ENCODE assay signal across 13 cellular contexts in the genomic region with DNA sequence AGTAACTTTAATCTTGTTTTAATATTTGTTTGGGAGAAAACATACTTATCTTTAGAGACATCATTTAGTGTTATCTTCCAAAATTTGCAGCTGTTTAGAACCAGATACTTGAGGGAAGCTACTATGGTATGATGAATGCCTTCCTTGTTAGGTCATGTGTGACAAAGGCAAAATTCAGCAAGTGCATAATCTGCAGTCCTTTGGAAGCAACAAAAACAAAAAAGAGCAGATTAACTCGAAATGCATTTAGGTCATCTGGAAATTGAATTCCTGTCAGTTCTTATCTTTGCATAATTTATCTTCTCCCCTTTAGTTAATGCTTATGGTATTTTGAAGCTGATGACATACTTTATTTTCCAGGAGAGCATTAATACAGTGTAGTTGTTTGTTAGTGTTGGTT. TPM values are rescaled to one million over a fixed set of nuclear protein-coding genes. Genes with fewer than 3 reads are reported as not detected.
DNase-seq lines count a peak whose midpoint lies in the region; TF ChIP-seq lines count a peak whose summit lies in the region.
"Had no signal": no experiment of that assay in that cellular context is flagged by ENCODE, and none has a peak within 500 bp of the region (broad histone marks: within the 10 kb centered on the region; RNA-seq: fewer than 3 reads in every experiment).

No MANE protein-coding gene starts in this region.

- H3K36me3 ChIP-seq in osteoblast (ENCODE audit: insufficient read depth, low read length) (no peaks in the 10 kb centered on the region), Peyer's patch (peaks cover 0 to 4% (median 0%) of the 10 kb centered on the region in 3 donors)
- H3K36me3 ChIP-seq: sigmoid colon had no signal

- TF ChIP-seq CTCF in epithelial cell of esophagus (IDR thresholded peaks at IDR 0.05; ENCODE audit: insufficient read depth, low read depth, low read length, missing control alignments) (no peak), osteoblast (IDR thresholded peaks at IDR 0.05; ENCODE audit: extremely low read depth, low read depth, low read length) (no peak), Peyer's patch (IDR thresholded peaks at IDR 0.05) (no peak)

- DNase-seq in NCI-H2196 (lab: John Stamatoyannopoulos, UW; ENCODE audit: unreplicated experiment): peak; percentile 7
- no peak for DNase-seq in NCI-H2196 treated with DMSO at 0.1 percent for 48 hours (lab: John Stamatoyannopoulos, UW; ENCODE audit: unreplicated experiment)
- DNase-seq in NCI-H69 (lab: John Stamatoyannopoulos, UW): peak; percentile 8
- peak; percentile 29 for DNase-seq in epithelial cell of esophagus (ENCODE audit: low read depth)
- DNase-seq in osteoblast (ENCODE audit: insufficient read length, low spot score, missing footprints): no peak
- no peak for DNase-seq in Peyer's patch
- DNase-seq in NCI-H1105 (lab: John Stamatoyannopoulos, UW): no peak
- DNase-seq in NCI-H82 (lab: John Stamatoyannopoulos, UW): no peak
- DNase-seq: NCI-H526 treated with DMSO at 0.1 percent for 48 hours, sigmoid colon had no signal

- H3K4me2 ChIP-seq in osteoblast (ENCODE audit: insufficient read depth, low read length): peak overlapping the region; percentile 2
- H3K4me2 ChIP-seq: KMS-11 had no signal

- TF ChIP-seq POLR2A in Peyer's patch (IDR thresholded peaks at IDR 0.05): no peak

- no peak overlapping the region for H3K4me3 ChIP-seq in epithelial cell of esophagus (ENCODE audit: low read length)
- no peak overlapping the region for H3K4me3 ChIP-seq in osteoblast (ENCODE audit: insufficient read depth, low read length)
- no peak overlapping the region for H3K4me3 ChIP-seq in Peyer's patch
- H3K4me3 ChIP-seq: lung, sigmoid colon had no signal

- peaks cover 39% of the 10 kb centered on the region for H4K20me1 ChIP-seq in osteoblast (ENCODE audit: insufficient read depth, low read length)

- no peak overlapping the region for H3K27ac ChIP-seq in osteoblast (ENCODE audit: low read depth, low read length)
- no peak overlapping the region for H3K27ac ChIP-seq in Peyer's patch
- H3K27ac ChIP-seq: foreskin keratinocyte, KMS-11 had no signal

- H2AFZ ChIP-seq in osteoblast (ENCODE audit: low read length): no peak overlapping the region

- H3K9me3 ChIP-seq in osteoblast (ENCODE audit: low read depth, low read length) (no peaks in the 10 kb centered on the region), Peyer's patch (no peaks in the 10 kb centered on the region)
- H3K9me3 ChIP-seq: sigmoid colon had no signal

- H3K27me3 ChIP-seq in osteoblast (ENCODE audit: insufficient read depth, low read length) (no peaks in the 10 kb centered on the region), Peyer's patch (no peaks in the 10 kb centered on the region)
- H3K27me3 ChIP-seq: foreskin keratinocyte, sigmoid colon had no signal

- peaks cover 80% of the 10 kb centered on the region for H3K79me2 ChIP-seq in osteoblast (ENCODE audit: insufficient read depth, low read length)

- H3K4me1 ChIP-seq in osteoblast (ENCODE audit: insufficient read depth, low read length): peaks cover 18% of the 10 kb centered on the region
- peaks cover 0 to 38% (median 3%) of the 10 kb centered on the region in 4 donors for H3K4me1 ChIP-seq in Peyer's patch

RNA-seq across cellular contexts. Expression of a gene that starts 3.5 kb away (rescaled TPM):
- total RNA-seq in osteoblast (24.2 and 24.6 TPM in 2 replicates), Peyer's patch (10 to 100 TPM; 28.1 to 75.3 (median 43.1) TPM)

Comparison
In these comparisons a context has a peak if more than half of its experiments do, and no peak if none do; other contexts are left out.
1. DNase-seq: peak in NCI-H2196 (single experiment), NCI-H69 (single experiment) and epithelial cell of esophagus (single experiment); none in NCI-H2196 treated with DMSO at 0.1 percent for 48 hours (single experiment), osteoblast (single experiment), Peyer's patch (0 of 3), NCI-H1105 (single experiment) and NCI-H82 (single experiment).